ENCODE assay signal across 1 cellular context in genomic region chr15:68252925-68253534, GRCh38.
TF ChIP-seq lines count a peak whose summit lies in the region.

No MANE protein-coding gene starts in this region.

TF ChIP-seq in GM23338, 12 proteins besides CTCF, POLR2A, EP300 and RAD21 (continued from another document):
- TF ChIP-seq ZNF462 (CRISPR knock-in tag; IDR thresholded peaks at IDR 0.05) (no peak), ETS1 (IDR thresholded peaks at IDR 0.05) (no peak), ZNF331 (CRISPR knock-in tag; IDR thresholded peaks at IDR 0.05; ENCODE audit: low read depth) (no peak)
